9 cellular contexts compared by ENCODE assay signal in genomic region chr1:49340576-49340975, GRCh38.
"Had no signal": no experiment of that assay in that cellular context is flagged by ENCODE, and none has a peak within 500 bp of the region (broad histone marks: within the 10 kb centered on the region; RNA-seq: fewer than 3 reads in every experiment).

No MANE protein-coding gene starts in this region.

- ATAC-seq: GM23338, K562 had no signal

- DNase-seq: H9, HCEC 1CT, IMR-90, KG1 had no signal

- H3K4me3 ChIP-seq: GM23338, K562 had no signal

- FAIRE-seq: H1, H54, HTR-8/SVneo, K562 had no signal
